In the genomic region with DNA sequence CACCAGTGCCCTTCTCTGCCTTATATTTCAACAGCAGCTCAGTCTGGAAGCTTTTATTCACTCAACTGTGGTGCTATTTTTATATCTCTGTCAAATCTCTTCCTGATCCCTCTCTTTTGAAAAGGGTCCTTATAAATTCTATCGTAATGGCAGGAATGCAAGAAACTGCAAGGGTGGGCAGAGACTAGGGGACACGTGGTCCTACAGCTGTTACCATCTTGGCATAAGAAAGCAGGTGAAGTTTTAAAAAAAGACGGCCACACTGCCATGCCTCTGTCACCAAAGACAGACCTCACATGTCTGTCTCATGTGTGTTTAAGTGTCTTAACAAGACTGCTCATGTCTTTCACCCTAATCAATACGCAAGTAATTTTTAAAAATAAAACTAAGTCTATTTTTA, we compare ENCODE assay signal across 22 cellular contexts.
"Had no signal": no experiment of that assay in that cellular context is flagged by ENCODE, and none has a peak within 500 bp of the region (broad histone marks: within the 10 kb centered on the region; RNA-seq: fewer than 3 reads in every experiment).

No MANE protein-coding gene starts in this region.

- H3K27me3 Mint-ChIP-seq: memory B cell had no signal

- H3K36me3 ChIP-seq: esophagus squamous epithelium, gastrocnemius medialis, heart right ventricle, left ventricle myocardium inferior had no signal

- DNase-seq: dermis blood vessel endothelial cell; dorsolateral prefrontal cortex; effector CD4-positive, alpha-beta T cell; effector memory CD4-positive, alpha-beta T cell; esophagus squamous epithelium; foreskin fibroblast; foreskin melanocyte; gastrocnemius medialis; glutamatergic neuron; head of caudate nucleus; heart right ventricle; hippocampal formation; kidney; kidney glomerular epithelial cell; left colon; left ventricle myocardium inferior; mammary epithelial cell; midbrain had no signal

- H3K27me3 ChIP-seq: esophagus squamous epithelium, gastrocnemius medialis had no signal

- H3K4me3 Mint-ChIP-seq: memory B cell had no signal

- H3K4me3 ChIP-seq: coronary artery, dorsolateral prefrontal cortex, esophagus squamous epithelium, gastrocnemius medialis, heart right ventricle, left ventricle myocardium inferior, lung had no signal

- H3K27ac ChIP-seq: coronary artery, dorsolateral prefrontal cortex, esophagus squamous epithelium, gastrocnemius medialis, heart right ventricle, left ventricle myocardium inferior had no signal

- H3K27ac Mint-ChIP-seq: memory B cell had no signal

- H3K4me1 Mint-ChIP-seq: memory B cell had no signal

- H3K36me3 Mint-ChIP-seq: memory B cell had no signal

- ATAC-seq: gastrocnemius medialis, heart right ventricle, left colon, left lobe of liver had no signal

- H3K4me1 ChIP-seq: esophagus squamous epithelium, gastrocnemius medialis, heart right ventricle, left ventricle myocardium inferior had no signal

- H3K9me3 ChIP-seq: esophagus squamous epithelium, gastrocnemius medialis, heart right ventricle, left ventricle myocardium inferior had no signal
